ENCODE assay signal across 7 cellular contexts in genomic region chr2:48531141-48531648, GRCh38. TPM values are rescaled to one million over a fixed set of nuclear protein-coding genes. Genes with fewer than 3 reads are reported as not detected.
DNase-seq lines count a peak whose midpoint lies in the region; ATAC-seq and TF ChIP-seq lines count a peak whose summit lies in the region.

No MANE protein-coding gene starts in this region.

- TF ChIP-seq CTCF in fibroblast of mammary gland (conservative IDR thresholded peaks at IDR 0.05; ENCODE audit: control insufficient read depth, insufficient read depth, low read depth, low read length) (no peak), nephron progenitor cell (IDR thresholded peaks at IDR 0.05) (no peak), OCI-LY7 (conservative IDR thresholded peaks at IDR 0.05; ENCODE audit: low read length) (no peak)

- DNase-seq in HEK293T (ENCODE audit: extremely low spot score) (peak; percentile 24), fibroblast of mammary gland (ENCODE audit: low read depth) (peak; percentile 71), nephron progenitor cell (peak; percentile 22), OCI-LY7 (ENCODE audit: low spot score) (no peak)
- no peak for DNase-seq in stimulated activated CD4-positive, alpha-beta T cell treated with anti-CD3 and anti-CD28 coated beads, Interleukin-12 subunit alpha, Interleukin-12 subunit beta, amount 100 ng/mL, for 4 hours

- H3K27ac Mint-ChIP-seq in nephron progenitor cell = peak overlapping the region; percentile 88

- peak; percentile 79 for ATAC-seq in SK-N-SH treated with all-trans-retinoic acid at 6 μM for 48 hours
- ATAC-seq in HG03469 (IDR thresholded peaks at IDR 0.05; ENCODE audit: unreplicated experiment) = no peak

- no peaks in the 10 kb centered on the region for H4K20me1 ChIP-seq in OCI-LY7 (ENCODE audit: insufficient read depth, low read length)

- peaks cover 5% of the 10 kb centered on the region for H3K27me3 Mint-ChIP-seq in nephron progenitor cell (ENCODE audit: low read depth, poor library complexity)

- H3K4me2 ChIP-seq in OCI-LY7 (ENCODE audit: low read length) = no peak overlapping the region

- H3K27ac ChIP-seq in OCI-LY7 (ENCODE audit: low read depth, low read length, poor library complexity, severe bottlenecking) = no peak overlapping the region

- intact Hi-C loops in OCI-LY7 (cut with micrococcal nuclease; ENCODE audit: unreplicated experiment) = no loop called here

- no peaks in the 10 kb centered on the region for H3K9me3 ChIP-seq in OCI-LY7 (ENCODE audit: low read length)

- no TSS peak for BruUV-seq in OCI-LY7 (replicated peaks; lab: Mats Ljungman, UMichigan)

- no peak overlapping the region for H2AFZ ChIP-seq in OCI-LY7 (ENCODE audit: low read length)

- H3K4me1 ChIP-seq in OCI-LY7 (ENCODE audit: insufficient read depth, low read length, poor library complexity, severe bottlenecking) = no peaks in the 10 kb centered on the region

- peak overlapping the region; percentile 94 for H3K4me3 Mint-ChIP-seq in nephron progenitor cell

- H3K9me2 ChIP-seq in OCI-LY7 (ENCODE audit: insufficient read depth, low read length) = no peaks in the 10 kb centered on the region

- peaks cover 11% of the 10 kb centered on the region for H3K36me3 Mint-ChIP-seq in nephron progenitor cell (ENCODE audit: low read depth)

- peaks cover 52% of the 10 kb centered on the region for H3K4me1 Mint-ChIP-seq in nephron progenitor cell

- H3K4me3 ChIP-seq in fibroblast of mammary gland (ENCODE audit: control insufficient read depth, low read depth, low read length) (peak overlapping the region; percentile 74), OCI-LY7 (ENCODE audit: low read depth, low read length, poor library complexity, severe bottlenecking) (no peak overlapping the region)

- H3K79me2 ChIP-seq in OCI-LY7 (ENCODE audit: insufficient read depth, low read depth, low read length) = no peaks in the 10 kb centered on the region

- CTCF ChIA-PET in HEK293T (lab: Yijun Ruan, JAX) (interaction anchor here (1.3 kb wide), 1 partner anchor 9 kb away, joined by 3 read pairs; no protein-coding TSS in a partner anchor), OCI-LY7 (lab: Charles Lee; ENCODE audit: unreplicated experiment) (no interaction called here)

- H3K9me3 Mint-ChIP-seq in nephron progenitor cell = no peaks in the 10 kb centered on the region

- POLR2A ChIA-PET in HEK293T (lab: Yijun Ruan, JAX) = no interaction called here
- POLR2A ChIA-PET in OCI-LY7 (lab: Charles Lee) = interaction anchor here (0.5 to 0.6 kb wide), 3 partner anchors 8 to 407 kb away, joined by 3 to 4 read pairs (median 3); no protein-coding TSS in a partner anchor

- no peaks in the 10 kb centered on the region for H3K36me3 ChIP-seq in OCI-LY7 (ENCODE audit: insufficient read depth, low read length)

TF ChIP-seq in HEK293T, 16 proteins besides CTCF, POLR2A, EP300 and RAD21:
- TF ChIP-seq ELF4 (IDR thresholded peaks at IDR 0.05) (no peak), ARNT (IDR thresholded peaks at IDR 0.05) (no peak), HDGF (IDR thresholded peaks at IDR 0.05; ENCODE audit: borderline replicate concordance) (no peak), FOXM1 (IDR thresholded peaks at IDR 0.05; ENCODE audit: borderline replicate concordance) (no peak), L3MBTL2 (conservative IDR thresholded peaks at IDR 0.05) (no peak), NFRKB (IDR thresholded peaks at IDR 0.05) (no peak), FOXA1 (IDR thresholded peaks at IDR 0.05) (no peak), SUZ12 (IDR thresholded peaks at IDR 0.05) (no peak), BHLHE40 (IDR thresholded peaks at IDR 0.05; ENCODE audit: borderline replicate concordance) (no peak), SP1 (IDR thresholded peaks at IDR 0.05) (no peak), CTBP1 (IDR thresholded peaks at IDR 0.05; ENCODE audit: borderline replicate concordance) (no peak), ZNF384 (IDR thresholded peaks at IDR 0.05) (no peak), FOXK2 (IDR thresholded peaks at IDR 0.05) (no peak), TARDBP (IDR thresholded peaks at IDR 0.05) (no peak), LEF1 (IDR thresholded peaks at IDR 0.05; ENCODE audit: borderline replicate concordance) (no peak)
- TF ChIP-seq, protein P1, sequence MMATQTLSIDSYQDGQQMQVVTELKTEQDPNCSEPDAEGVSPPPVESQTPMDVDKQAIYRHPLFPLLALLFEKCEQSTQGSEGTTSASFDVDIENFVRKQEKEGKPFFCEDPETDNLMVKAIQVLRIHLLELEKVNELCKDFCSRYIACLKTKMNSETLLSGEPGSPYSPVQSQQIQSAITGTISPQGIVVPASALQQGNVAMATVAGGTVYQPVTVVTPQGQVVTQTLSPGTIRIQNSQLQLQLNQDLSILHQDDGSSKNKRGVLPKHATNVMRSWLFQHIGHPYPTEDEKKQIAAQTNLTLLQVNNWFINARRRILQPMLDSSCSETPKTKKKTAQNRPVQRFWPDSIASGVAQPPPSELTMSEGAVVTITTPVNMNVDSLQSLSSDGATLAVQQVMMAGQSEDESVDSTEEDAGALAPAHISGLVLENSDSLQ (IDR thresholded peaks at IDR 0.05) = no peak

TF ChIP-seq in SK-N-SH treated with all-trans-retinoic acid at 6 μM for 48 hours, 23 proteins besides CTCF, POLR2A, EP300 and RAD21:
- TF ChIP-seq, protein P2, sequence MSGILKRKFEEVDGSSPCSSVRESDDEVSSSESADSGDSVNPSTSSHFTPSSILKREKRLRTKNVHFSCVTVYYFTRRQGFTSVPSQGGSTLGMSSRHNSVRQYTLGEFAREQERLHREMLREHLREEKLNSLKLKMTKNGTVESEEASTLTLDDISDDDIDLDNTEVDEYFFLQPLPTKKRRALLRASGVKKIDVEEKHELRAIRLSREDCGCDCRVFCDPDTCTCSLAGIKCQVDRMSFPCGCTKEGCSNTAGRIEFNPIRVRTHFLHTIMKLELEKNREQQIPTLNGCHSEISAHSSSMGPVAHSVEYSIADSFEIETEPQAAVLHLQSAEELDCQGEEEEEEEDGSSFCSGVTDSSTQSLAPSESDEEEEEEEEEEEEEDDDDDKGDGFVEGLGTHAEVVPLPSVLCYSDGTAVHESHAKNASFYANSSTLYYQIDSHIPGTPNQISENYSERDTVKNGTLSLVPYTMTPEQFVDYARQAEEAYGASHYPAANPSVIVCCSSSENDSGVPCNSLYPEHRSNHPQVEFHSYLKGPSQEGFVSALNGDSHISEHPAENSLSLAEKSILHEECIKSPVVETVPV (CRISPR knock-in tag; IDR thresholded peaks at IDR 0.05) = no peak
- TF ChIP-seq ZFP3 (CRISPR knock-in tag; IDR thresholded peaks at IDR 0.05) (0 out of 2 replicates have a peak, but pooled peaks have one; percentile 43), ARNTL (CRISPR knock-in tag; IDR thresholded peaks at IDR 0.05; ENCODE audit: borderline replicate concordance, low read depth) (no peak)
- TF ChIP-seq, protein P3, sequence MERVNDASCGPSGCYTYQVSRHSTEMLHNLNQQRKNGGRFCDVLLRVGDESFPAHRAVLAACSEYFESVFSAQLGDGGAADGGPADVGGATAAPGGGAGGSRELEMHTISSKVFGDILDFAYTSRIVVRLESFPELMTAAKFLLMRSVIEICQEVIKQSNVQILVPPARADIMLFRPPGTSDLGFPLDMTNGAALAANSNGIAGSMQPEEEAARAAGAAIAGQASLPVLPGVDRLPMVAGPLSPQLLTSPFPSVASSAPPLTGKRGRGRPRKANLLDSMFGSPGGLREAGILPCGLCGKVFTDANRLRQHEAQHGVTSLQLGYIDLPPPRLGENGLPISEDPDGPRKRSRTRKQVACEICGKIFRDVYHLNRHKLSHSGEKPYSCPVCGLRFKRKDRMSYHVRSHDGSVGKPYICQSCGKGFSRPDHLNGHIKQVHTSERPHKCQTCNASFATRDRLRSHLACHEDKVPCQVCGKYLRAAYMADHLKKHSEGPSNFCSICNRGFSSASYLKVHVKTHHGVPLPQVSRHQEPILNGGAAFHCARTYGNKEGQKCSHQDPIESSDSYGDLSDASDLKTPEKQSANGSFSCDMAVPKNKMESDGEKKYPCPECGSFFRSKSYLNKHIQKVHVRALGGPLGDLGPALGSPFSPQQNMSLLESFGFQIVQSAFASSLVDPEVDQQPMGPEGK (CRISPR knock-in tag; IDR thresholded peaks at IDR 0.05; ENCODE audit: borderline replicate concordance) = no peak; the same call in 1 of the 2 replicates
TF ChIP-seq in SK-N-SH treated with all-trans-retinoic acid at 6 μM for 48 hours: peak in this region for 1.

RNA-seq across cellular contexts. Expression of gene STON1, which starts 1.2 kb away (rescaled TPM):
- 0.18 and 0.88 TPM in 2 replicates for total RNA-seq in OCI-LY7 (2014; rRNA removed; shearing (Covaris generic))
- 0.51 and 0.96 TPM in 2 replicates for total RNA-seq in OCI-LY7 (2022)

Comparison
In these comparisons a context has a peak if more than half of its experiments do, and no peak if none do; other contexts are left out.
1. DNase-seq: peak in HEK293T (single experiment), fibroblast of mammary gland (single experiment) and nephron progenitor cell (single experiment); none in stimulated activated CD4-positive, alpha-beta T cell treated with anti-CD3 and anti-CD28 coated beads, Interleukin-12 subunit alpha, Interleukin-12 subunit beta, amount 100 ng/mL, for 4 hours (single experiment) and OCI-LY7 (single experiment).